In the genomic region with DNA sequence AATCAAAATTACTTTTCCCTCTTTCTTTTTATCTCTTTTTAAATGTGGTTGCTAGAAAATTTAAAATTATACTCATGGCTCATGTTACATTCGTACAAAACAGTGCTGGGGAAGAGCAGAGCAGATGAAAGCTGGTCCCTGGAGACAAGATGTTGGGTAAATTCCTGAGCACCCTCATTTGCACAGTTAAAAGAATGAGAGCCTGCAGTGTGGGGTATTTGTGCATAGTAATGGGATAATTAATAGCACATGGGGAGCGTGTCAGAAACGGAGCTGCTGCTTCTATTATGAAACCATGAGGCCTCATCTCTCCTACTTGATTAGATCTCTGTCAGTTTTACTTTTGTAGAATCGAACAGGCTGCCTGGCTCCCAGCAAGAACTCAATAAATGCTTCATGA, we compare ENCODE assay signal across 30 cellular contexts.
"Had no signal": no experiment of that assay in that cellular context is flagged by ENCODE, and none has a peak within 500 bp of the region (broad histone marks: within the 10 kb centered on the region; RNA-seq: fewer than 3 reads in every experiment).

No MANE protein-coding gene starts in this region.

- H3K27me3 ChIP-seq: pancreas, upper lobe of left lung, vagina had no signal

- H3K27ac ChIP-seq: gastroesophageal sphincter, pancreas, prostate gland, upper lobe of left lung, vagina, VCaP had no signal

- H3K4me3 ChIP-seq: gastroesophageal sphincter, pancreas, prostate gland, upper lobe of left lung, vagina had no signal

- DNase-seq: activated CD4-positive, alpha-beta T cell treated with anti-CD3 and anti-CD28 coated beads for 4 hours; activated CD4-positive, alpha-beta T cell treated with anti-CD3 and anti-CD28 coated beads, Interleukin-2, amount 50 U/mL, for 4 hours; activated effector memory CD4-positive, alpha-beta T cell treated with Interleukin-2 at 50 U/mL for 16 hours; activated naive CD4-positive, alpha-beta T cell treated with Interleukin-2 at 50 U/mL for 16 hours; activated T-cell treated with anti-CD3 and anti-CD28 coated beads for 4 hours; anterior cingulate cortex; cortex of kidney; hippocampal formation; kidney; left colon; mammary epithelial cell; nephron progenitor cell; nucleus accumbens; pancreas; retina; small intestine; stimulated activated CD4-positive, alpha-beta T cell treated with anti-CD3 and anti-CD28 coated beads, Interleukin-1b, Interleukin-23, amount 100 ng/mL, for 48 hours; stimulated activated CD4-positive, alpha-beta T cell treated with anti-CD3 and anti-CD28 coated beads, Interleukin-4, amount 100 ng/mL, for 4 hours; stimulated activated CD8-positive, alpha-beta memory T cell treated with anti-CD3 and anti-CD28 coated beads, Interleukin-4, amount 100 ng/mL, for 48 hours; stimulated activated naive CD8-positive, alpha-beta T cell treated with anti-CD3 and anti-CD28 coated beads, Interleukin-15, amount 100 ng/mL, for 72 hours; substantia nigra; T-helper 9 cell; upper lobe of left lung had no signal

- H3K9me3 ChIP-seq: pancreas, prostate gland, upper lobe of left lung, vagina had no signal

- H3K36me3 ChIP-seq: gastroesophageal sphincter, pancreas, prostate gland, upper lobe of left lung, vagina had no signal

- ATAC-seq: esophagus mucosa; gastroesophageal sphincter; left colon; pancreas; sciatic nerve; stimulated activated memory B cell treated with anti-CD40 and anti-IgM and Interleukin-4, amounts not matched to agents 10 μg/mL and 1 μg/mL and 100 μg/mL, for 72 hours; stimulated activated naive CD8-positive, alpha-beta T cell treated with anti-CD3 and anti-CD28 coated beads, Interleukin-15, amount 100 ng/mL, for 72 hours had no signal

- H3K4me1 ChIP-seq: gastroesophageal sphincter, pancreas, prostate gland, upper lobe of left lung had no signal
